17 cellular contexts compared by ENCODE assay signal in genomic region chr13:69292789-69293425, GRCh38.
DNase-seq lines count a peak whose midpoint lies in the region; ATAC-seq and TF ChIP-seq lines count a peak whose summit lies in the region.
"Had no signal": no experiment of that assay in that cellular context is flagged by ENCODE, and none has a peak within 500 bp of the region (broad histone marks: within the 10 kb centered on the region; RNA-seq: fewer than 3 reads in every experiment).

No MANE protein-coding gene starts in this region.

- H3K27me3 ChIP-seq in neuronal stem cell (ENCODE audit: control insufficient read depth in 3 of 3, insufficient read depth in 3 of 3, low read depth in 1 of 3, low read length in 3 of 3) = no peaks in the 10 kb centered on the region
- H3K27me3 ChIP-seq: BE2C had no signal

- intact Hi-C loops in OCI-LY7 (cut with micrococcal nuclease; ENCODE audit: unreplicated experiment) = no loop called here
- intact Hi-C loops in activated T-helper 2 cell treated with anti-CD3 and anti-CD28 coated beads, Interferon-gamma antibody, Interleukin-2, Interleukin-4, amounts not matched to agents 10 μg/mL and 5 μg/mL and 100 μg/mL, durations not matched to agents 14 hours and 24 hours and 36 hours (cut with micrococcal nuclease) = no loop called here

- H3K4me3 ChIP-seq in OCI-LY7 (ENCODE audit: low read depth, low read length, poor library complexity, severe bottlenecking) = no peak overlapping the region
- H3K4me3 ChIP-seq in neuronal stem cell (ENCODE audit: low read length in 2 of 2) = no peak overlapping the region

- H3K36me3 Mint-ChIP-seq in activated T-helper 2 cell treated with anti-CD3 and anti-CD28 coated beads, Interferon-gamma antibody, Interleukin-2, Interleukin-4, amounts not matched to agents 10 μg/mL and 5 μg/mL and 100 μg/mL, durations not matched to agents 14 hours and 24 hours and 36 hours (ENCODE audit: low read depth) = no peaks in the 10 kb centered on the region
- H3K36me3 Mint-ChIP-seq: CD8-positive, alpha-beta T cell had no signal

- peaks cover 37% of the 10 kb centered on the region for H3K9me3 Mint-ChIP-seq in activated T-helper 2 cell treated with anti-CD3 and anti-CD28 coated beads, Interferon-gamma antibody, Interleukin-2, Interleukin-4, amounts not matched to agents 10 μg/mL and 5 μg/mL and 100 μg/mL, durations not matched to agents 14 hours and 24 hours and 36 hours

- POLR2A ChIA-PET in OCI-LY7 (lab: Charles Lee) = interaction anchor here (1.0 kb wide), 1 partner anchor 18 kb away, joined by 4 read pairs; no protein-coding TSS in a partner anchor

- no peaks in the 10 kb centered on the region for H3K79me2 ChIP-seq in OCI-LY7 (ENCODE audit: insufficient read depth, low read depth, low read length)

- H2BK12ac ChIP-seq in neuronal stem cell (ENCODE audit: low read length) = no peak overlapping the region

- no peaks in the 10 kb centered on the region for H3K9me3 ChIP-seq in OCI-LY7 (ENCODE audit: low read length)
- H3K9me3 ChIP-seq in neuronal stem cell (replicated peaks in 1 of 2; ENCODE audit: control insufficient read depth in 2 of 2, insufficient read depth in 1 of 2, low read depth in 1 of 2, low read length in 2 of 2) = no peaks in the 10 kb centered on the region
- H3K9me3 ChIP-seq: BE2C had no signal

- H2BK15ac ChIP-seq in neuronal stem cell (ENCODE audit: low read length) = no peak overlapping the region

- no peaks in the 10 kb centered on the region for H3K36me3 ChIP-seq in OCI-LY7 (ENCODE audit: insufficient read depth, low read length)
- no peaks in the 10 kb centered on the region for H3K36me3 ChIP-seq in neuronal stem cell (replicated peaks in 1 of 2; ENCODE audit: control insufficient read depth in 2 of 2, insufficient read depth in 2 of 2, low read length in 2 of 2)
- H3K36me3 ChIP-seq: BE2C had no signal

- no peak overlapping the region for H2AFZ ChIP-seq in OCI-LY7 (ENCODE audit: low read length)
- peak overlapping the region; percentile 71 for H2AFZ ChIP-seq in neuronal stem cell (ENCODE audit: low read length)

- no TSS peak for BruUV-seq in OCI-LY7 (replicated peaks; lab: Mats Ljungman, UMichigan)

- in situ Hi-C loops in KBM-7 (cut with MboI; ENCODE audit: low pct_unique_long_range_greater_than_20kb, low sequenced_read_pairs) = no loop called here

- no peaks in the 10 kb centered on the region for H4K20me1 ChIP-seq in OCI-LY7 (ENCODE audit: insufficient read depth, low read length)

- CTCF ChIA-PET in OCI-LY7 (lab: Charles Lee; ENCODE audit: unreplicated experiment) = no interaction called here

- H2BK120ac ChIP-seq in neuronal stem cell (ENCODE audit: low read depth, low read length) = no peak overlapping the region

- no peaks in the 10 kb centered on the region for H3K27me3 Mint-ChIP-seq in activated T-helper 2 cell treated with anti-CD3 and anti-CD28 coated beads, Interferon-gamma antibody, Interleukin-2, Interleukin-4, amounts not matched to agents 10 μg/mL and 5 μg/mL and 100 μg/mL, durations not matched to agents 14 hours and 24 hours and 36 hours (ENCODE audit: low read depth)

- H3K4me3 Mint-ChIP-seq in activated T-helper 2 cell treated with anti-CD3 and anti-CD28 coated beads, Interferon-gamma antibody, Interleukin-2, Interleukin-4, amounts not matched to agents 10 μg/mL and 5 μg/mL and 100 μg/mL, durations not matched to agents 14 hours and 24 hours and 36 hours (ENCODE audit: low read depth) = no peak overlapping the region
- H3K4me3 Mint-ChIP-seq: CD8-positive, alpha-beta T cell had no signal

- ATAC-seq in GM18867 (IDR thresholded peaks at IDR 0.05; ENCODE audit: unreplicated experiment) = peak; percentile 51
- ATAC-seq: CD8-positive, alpha-beta T cell had no signal

- H3K9me2 ChIP-seq in OCI-LY7 (ENCODE audit: insufficient read depth, low read length) = no peaks in the 10 kb centered on the region

- H3K79me1 ChIP-seq in neuronal stem cell (ENCODE audit: low read depth, low read length) = no peaks in the 10 kb centered on the region

- H3K27ac ChIP-seq in OCI-LY7 (ENCODE audit: low read depth, low read length, poor library complexity, severe bottlenecking) (no peak overlapping the region), neuronal stem cell (replicated peaks; ENCODE audit: low read length) (no peak overlapping the region)

- no peaks in the 10 kb centered on the region for H3K4me1 Mint-ChIP-seq in activated T-helper 2 cell treated with anti-CD3 and anti-CD28 coated beads, Interferon-gamma antibody, Interleukin-2, Interleukin-4, amounts not matched to agents 10 μg/mL and 5 μg/mL and 100 μg/mL, durations not matched to agents 14 hours and 24 hours and 36 hours (ENCODE audit: low read depth)

- no CpG with 5 or more reads among the region's 2 CpGs for WGBS in neuronal stem cell (ENCODE audit: extremely low coverage in 2 of 2, insufficient read length in 2 of 2, insufficient replicate concordance in 1 of 2), 2 donors

- H3K4me2 ChIP-seq in OCI-LY7 (ENCODE audit: low read length) (no peak overlapping the region), neuronal stem cell (ENCODE audit: insufficient read depth, low read length, poor library complexity, severe bottlenecking) (no peak overlapping the region)

- H3K4me1 ChIP-seq in OCI-LY7 (ENCODE audit: insufficient read depth, low read length, poor library complexity, severe bottlenecking) (no peaks in the 10 kb centered on the region), neuronal stem cell (ENCODE audit: control insufficient read depth in 2 of 2, insufficient read depth in 1 of 2, low read depth in 1 of 2, low read length in 2 of 2) (no peaks in the 10 kb centered on the region)

- no peak overlapping the region for H3K27ac Mint-ChIP-seq in activated T-helper 2 cell treated with anti-CD3 and anti-CD28 coated beads, Interferon-gamma antibody, Interleukin-2, Interleukin-4, amounts not matched to agents 10 μg/mL and 5 μg/mL and 100 μg/mL, durations not matched to agents 14 hours and 24 hours and 36 hours
- H3K27ac Mint-ChIP-seq: CD8-positive, alpha-beta T cell had no signal

- no peak overlapping the region for H4K8ac ChIP-seq in neuronal stem cell (ENCODE audit: low read depth, low read length)

- no peak overlapping the region for H2AK5ac ChIP-seq in neuronal stem cell (ENCODE audit: low read depth, low read length)

- no peak overlapping the region for H3K9ac ChIP-seq in neuronal stem cell (ENCODE audit: low read depth, low read length, poor library complexity)

- no peak overlapping the region for H2BK5ac ChIP-seq in neuronal stem cell (ENCODE audit: low read length)

- H3K14ac ChIP-seq in neuronal stem cell (ENCODE audit: low read length) = no peak overlapping the region

- no peak overlapping the region for H3K23ac ChIP-seq in neuronal stem cell (ENCODE audit: low read depth, low read length, poor library complexity)

- no peak overlapping the region for H3K18ac ChIP-seq in neuronal stem cell (ENCODE audit: low read length)

- H4K91ac ChIP-seq in neuronal stem cell (ENCODE audit: low read depth, low read length, poor library complexity) = no peak overlapping the region

- H3K4ac ChIP-seq in neuronal stem cell (ENCODE audit: low read length) = no peak overlapping the region

- peak; percentile 51 for DNase-seq in KBM-7
- DNase-seq in OCI-LY7 (ENCODE audit: low spot score) = peak; percentile 1
- no peak for DNase-seq in neuronal stem cell (ENCODE audit: low spot score)
- no peak for DNase-seq in activated CD4-positive, alpha-beta T cell treated with anti-CD3 and anti-CD28 coated beads for 4 hours
- no peak for DNase-seq in NAMALWA (ENCODE audit: low spot score)
- no peak for DNase-seq in activated T-helper 2 cell treated with anti-CD3 and anti-CD28 coated beads, Interferon-gamma antibody, Interleukin-2, Interleukin-4, amounts not matched to agents 10 μg/mL and 5 μg/mL and 100 μg/mL, durations not matched to agents 14 hours and 24 hours and 36 hours (ENCODE audit: low spot score)
- DNase-seq: BE2C; CD8-positive, alpha-beta T cell; DND-41; GDM1; GOT3; NCI-H1092 treated with DMSO at 0.1 percent for 48 hours; NCI-H1694 treated with DMSO at 0.1 percent for 48 hours; NCI-H345; NCI-H69; SIG-M5 had no signal

- no peak for TF ChIP-seq CTCF in OCI-LY7 (conservative IDR thresholded peaks at IDR 0.05; ENCODE audit: low read length)

Comparison
In these comparisons a context has a peak if more than half of its experiments do, and no peak if none do; other contexts are left out.
1. DNase-seq: peak in KBM-7 (single experiment) and OCI-LY7 (single experiment); none in neuronal stem cell (single experiment), activated CD4-positive, alpha-beta T cell treated with anti-CD3 and anti-CD28 coated beads for 4 hours (0 of 2), NAMALWA (single experiment) and activated T-helper 2 cell treated with anti-CD3 and anti-CD28 coated beads, Interferon-gamma antibody, Interleukin-2, Interleukin-4, amounts not matched to agents 10 μg/mL and 5 μg/mL and 100 μg/mL, durations not matched to agents 14 hours and 24 hours and 36 hours (single experiment).